8 cellular contexts compared by ENCODE assay signal in genomic region chr11:66126064-66126463, GRCh38. TPM values are rescaled to one million over a fixed set of nuclear protein-coding genes. Genes with fewer than 3 reads are reported as not detected.
DNase-seq lines count a peak whose midpoint lies in the region; ATAC-seq, FAIRE-seq and TF ChIP-seq lines count a peak whose summit lies in the region.

No MANE protein-coding gene starts in this region.

- no peaks in the 10 kb centered on the region for H3K36me3 ChIP-seq in left lung

- H3K9me3 ChIP-seq in A549 (no peaks in the 10 kb centered on the region), left lung (no peaks in the 10 kb centered on the region)

- peak overlapping the region; percentile 96 for H3K27ac Mint-ChIP-seq in activated CD8-positive, alpha-beta T cell treated with anti-CD3 and anti-CD28 coated beads for 36 hours

- POLR2A ChIA-PET in A549 (lab: Yijun Ruan, JAX) = interaction anchor here (2.4 kb wide), 1 partner anchor 13 kb away, joined by 7 read pairs; no protein-coding TSS in a partner anchor
- POLR2A ChIA-PET in activated CD8-positive, alpha-beta T cell treated with anti-CD3 and anti-CD28 coated beads for 36 hours (lab: Charles Lee) = interaction anchor here (0.6 to 1.7 kb wide), 13 partner anchors 8 to 187 kb away, joined by 3 to 10 read pairs (median 3); partner anchors contain the start of gene PACS1

- no peak for TF ChIP-seq CTCF in A549 (IDR thresholded peaks at IDR 0.05)
- TF ChIP-seq CTCF in activated CD8-positive, alpha-beta T cell treated with anti-CD3 and anti-CD28 coated beads for 36 hours (IDR thresholded peaks at IDR 0.05) = no peak
- no peak for TF ChIP-seq CTCF in left lung (IDR thresholded peaks at IDR 0.05)

- no peaks in the 10 kb centered on the region for H3K27me3 Mint-ChIP-seq in activated CD8-positive, alpha-beta T cell treated with anti-CD3 and anti-CD28 coated beads for 36 hours

- peak overlapping the region; percentile 42 for H3K4me2 ChIP-seq in A549

- H3K27me3 ChIP-seq in left lung = no peaks in the 10 kb centered on the region

- peaks cover 1% of the 10 kb centered on the region for H3K36me3 Mint-ChIP-seq in activated CD8-positive, alpha-beta T cell treated with anti-CD3 and anti-CD28 coated beads for 36 hours (ENCODE audit: low read depth)

- no peak for TF ChIP-seq EP300 in A549 (IDR thresholded peaks at IDR 0.05)

- no peaks in the 10 kb centered on the region for H3K9me3 Mint-ChIP-seq in activated CD8-positive, alpha-beta T cell treated with anti-CD3 and anti-CD28 coated beads for 36 hours

- H3K4me1 ChIP-seq in A549 (peaks cover 65% of the 10 kb centered on the region), left lung (peaks cover 16 to 20% of the 10 kb centered on the region in 2 donors)

- DNase-seq in A549 (ENCODE audit: low read depth in 1 of 2, low spot score in 1 of 2) = no peak
- no peak for DNase-seq in activated CD8-positive, alpha-beta T cell treated with anti-CD3 and anti-CD28 coated beads for 36 hours
- no peak for DNase-seq in left lung
- no peak for DNase-seq in middle frontal gyrus (ENCODE audit: extremely low spot score, low spot score)
- no peak for DNase-seq in NCI-H146 (lab: John Stamatoyannopoulos, UW)
- DNase-seq in NCI-H2107 treated with DMSO at 0.1 percent for 48 hours (lab: John Stamatoyannopoulos, UW; ENCODE audit: unreplicated experiment) = no peak
- no peak for DNase-seq in NCI-H2107 (lab: John Stamatoyannopoulos, UW)

- 76% methylated on average over 3 of the region's 3 CpGs for WGBS in A549 (ENCODE audit: missing lambda C conversion rate)

- FAIRE-seq in A549 (lab: Jason Lieb, UNC) = no peak

- TF ChIP-seq POLR2A in A549 (IDR thresholded peaks at IDR 0.05; ENCODE audit: low read length) = no peak

- H3K4me3 ChIP-seq in A549 (no peak overlapping the region), left lung (no peak overlapping the region)

- no peak for TF ChIP-seq RAD21 in A549 (conservative IDR thresholded peaks at IDR 0.05 in 1 of 2, IDR thresholded peaks at IDR 0.05 in 1 of 2)

- intact Hi-C loops in activated CD8-positive, alpha-beta T cell treated with anti-CD3 and anti-CD28 coated beads for 36 hours (cut with micrococcal nuclease) = loop anchor here (2.0 kb wide), 1 partner anchor 57 kb away; no protein-coding TSS in a partner anchor
- intact Hi-C loops in left lung (cut with DNase I) = no loop called here

- CTCF ChIA-PET in A549 (lab: Yijun Ruan, JAX) = interaction anchor here (0.7 to 4.4 kb wide), 7 partner anchors 8 to 58 kb away, joined by 3 to 23 read pairs (median 4); no protein-coding TSS in a partner anchor
- CTCF ChIA-PET in activated CD8-positive, alpha-beta T cell treated with anti-CD3 and anti-CD28 coated beads for 36 hours (lab: Charles Lee) = interaction anchor here (0.7 to 1.9 kb wide), 16 partner anchors 8 to 237 kb away, joined by 3 to 14 read pairs (median 4); no protein-coding TSS in a partner anchor

- H3K4me3 Mint-ChIP-seq in activated CD8-positive, alpha-beta T cell treated with anti-CD3 and anti-CD28 coated beads for 36 hours = peak overlapping the region; percentile 72

- H3K27ac ChIP-seq in A549 (peak overlapping the region; percentile 73 to 93), left lung (peak overlapping the region; percentile 48 to 75)

- H3K4me1 Mint-ChIP-seq in activated CD8-positive, alpha-beta T cell treated with anti-CD3 and anti-CD28 coated beads for 36 hours (ENCODE audit: low read depth) = peaks cover 75% of the 10 kb centered on the region

- ATAC-seq in A549 (no peak), GM21390 (IDR thresholded peaks at IDR 0.05; ENCODE audit: unreplicated experiment) (peak; percentile 47), left lung (peak; percentile 56)
- peak; percentile 34 for ATAC-seq in activated CD8-positive, alpha-beta T cell treated with anti-CD3 and anti-CD28 coated beads for 36 hours

TF ChIP-seq in A549, 52 proteins besides CTCF, POLR2A, EP300 and RAD21:
- TF ChIP-seq RNF2 (IDR thresholded peaks at IDR 0.05; ENCODE audit: borderline replicate concordance, low read depth) (no peak), ZSCAN20 (CRISPR knock-in tag; IDR thresholded peaks at IDR 0.05) (no peak), MAFK (IDR thresholded peaks at IDR 0.05; ENCODE audit: partially characterized antibody) (no peak), ZFP36 (IDR thresholded peaks at IDR 0.05; ENCODE audit: borderline replicate concordance, partially characterized antibody) (no peak), HOXB13 (CRISPR knock-in tag; IDR thresholded peaks at IDR 0.05; ENCODE audit: low read depth) (no peak), CBX8 (IDR thresholded peaks at IDR 0.05) (no peak), NPAS2 (CRISPR knock-in tag; IDR thresholded peaks at IDR 0.05; ENCODE audit: borderline replicate concordance) (no peak), HOXB5 (CRISPR knock-in tag; IDR thresholded peaks at IDR 0.05) (no peak), JUNB (IDR thresholded peaks at IDR 0.05) (no peak), NFE2L2 (conservative IDR thresholded peaks at IDR 0.05; ENCODE audit: low read length) (no peak), EHMT2 (IDR thresholded peaks at IDR 0.05; ENCODE audit: low read depth) (no peak), HDAC2 (IDR thresholded peaks at IDR 0.05) (no peak), ESRRA (IDR thresholded peaks at IDR 0.05; ENCODE audit: borderline replicate concordance, low read length) (no peak), RCOR1 (IDR thresholded peaks at IDR 0.05; ENCODE audit: low read depth, low read length) (no peak), E2F6 (IDR thresholded peaks at IDR 0.05; ENCODE audit: borderline replicate concordance, low read depth) (no peak), MYC (IDR thresholded peaks at IDR 0.05; ENCODE audit: borderline replicate concordance, low read length) (no peak)
- TF ChIP-seq, protein P1, sequence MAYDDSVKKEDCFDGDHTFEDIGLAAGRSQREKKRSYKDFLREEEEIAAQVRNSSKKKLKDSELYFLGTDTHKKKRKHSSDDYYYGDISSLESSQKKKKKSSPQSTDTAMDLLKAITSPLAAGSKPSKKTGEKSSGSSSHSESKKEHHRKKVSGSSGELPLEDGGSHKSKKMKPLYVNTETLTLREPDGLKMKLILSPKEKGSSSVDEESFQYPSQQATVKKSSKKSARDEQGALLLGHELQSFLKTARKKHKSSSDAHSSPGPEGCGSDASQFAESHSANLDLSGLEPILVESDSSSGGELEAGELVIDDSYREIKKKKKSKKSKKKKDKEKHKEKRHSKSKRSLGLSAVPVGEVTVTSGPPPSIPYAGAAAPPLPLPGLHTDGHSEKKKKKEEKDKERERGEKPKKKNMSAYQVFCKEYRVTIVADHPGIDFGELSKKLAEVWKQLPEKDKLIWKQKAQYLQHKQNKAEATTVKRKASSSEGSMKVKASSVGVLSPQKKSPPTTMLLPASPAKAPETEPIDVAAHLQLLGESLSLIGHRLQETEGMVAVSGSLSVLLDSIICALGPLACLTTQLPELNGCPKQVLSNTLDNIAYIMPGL (CRISPR knock-in tag; IDR thresholded peaks at IDR 0.05; ENCODE audit: borderline replicate concordance) = no peak
- TF ChIP-seq, protein P2, sequence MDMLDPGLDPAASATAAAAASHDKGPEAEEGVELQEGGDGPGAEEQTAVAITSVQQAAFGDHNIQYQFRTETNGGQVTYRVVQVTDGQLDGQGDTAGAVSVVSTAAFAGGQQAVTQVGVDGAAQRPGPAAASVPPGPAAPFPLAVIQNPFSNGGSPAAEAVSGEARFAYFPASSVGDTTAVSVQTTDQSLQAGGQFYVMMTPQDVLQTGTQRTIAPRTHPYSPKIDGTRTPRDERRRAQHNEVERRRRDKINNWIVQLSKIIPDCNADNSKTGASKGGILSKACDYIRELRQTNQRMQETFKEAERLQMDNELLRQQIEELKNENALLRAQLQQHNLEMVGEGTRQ (IDR thresholded peaks at IDR 0.05) = no peak

RNA-seq across cellular contexts. Expression of gene PACS1, which starts 56.0 kb away (rescaled TPM):
- 48.2 and 71.7 TPM in 2 replicates for polyA plus RNA-seq in A549 (2011; rRNA removed)
- polyA plus RNA-seq in A549 (2012; cell fraction: cytosol; rRNA removed) = 38.2 and 53.4 TPM in 2 replicates
- 68.3 and 74.7 TPM in 2 replicates for polyA plus RNA-seq in A549 (2012; cell fraction: nucleus; rRNA removed)
- 49.4 to 64.0 TPM (median 59.1 TPM) in 3 replicates for polyA plus RNA-seq in A549 (2017; fragmentation: RNase III; extraction: RNeasy Plus Mini Kit Qiagen cat#74134 plus additional on column Dnase treatment)
- polyA minus RNA-seq in A549 (2011; rRNA and poly(A)+ RNA removed) = 175 and 196 TPM in 2 replicates
- total RNA-seq in activated CD8-positive, alpha-beta T cell treated with anti-CD3 and anti-CD28 coated beads for 36 hours = 10 to 100 TPM; 76.3 to 78.3 TPM
- 10 to 100 TPM; 53.7 to 54.7 TPM for total RNA-seq in left lung

Comparison
In these comparisons a context has a peak if more than half of its experiments do, and no peak if none do; other contexts are left out.
1. ATAC-seq: peak in GM21390 (single experiment), activated CD8-positive, alpha-beta T cell treated with anti-CD3 and anti-CD28 coated beads for 36 hours (single experiment) and left lung (single experiment); none in A549 (0 of 2).